In genomic region chr22:42500836-42501179, GRCh38 we compare ENCODE assay signal across 2 cellular contexts.
A peak's percentile ranks its signal among the peaks of the same experiment; 100 is the strongest.
TF ChIP-seq lines count a peak whose summit lies in the region.

No MANE protein-coding gene starts in this region.

TF ChIP-seq in A549, 52 proteins besides CTCF, POLR2A, EP300 and RAD21:
- TF ChIP-seq CHD4 (IDR thresholded peaks at IDR 0.05; ENCODE audit: borderline replicate concordance) (no peak), ZFP36 (IDR thresholded peaks at IDR 0.05; ENCODE audit: borderline replicate concordance, partially characterized antibody) (no peak), TP53 (CRISPR knock-in tag; IDR thresholded peaks at IDR 0.05) (no peak), HMGXB4 (CRISPR knock-in tag; IDR thresholded peaks at IDR 0.05; ENCODE audit: borderline replicate concordance) (no peak), FOXS1 (CRISPR knock-in tag; IDR thresholded peaks at IDR 0.05) (no peak), HOXB13 (CRISPR knock-in tag; IDR thresholded peaks at IDR 0.05; ENCODE audit: low read depth) (no peak), POLR2AphosphoS2 (conservative IDR thresholded peaks at IDR 0.05; ENCODE audit: low read length) (no peak), E2F6 (IDR thresholded peaks at IDR 0.05; ENCODE audit: borderline replicate concordance, low read depth) (no peak), NFE2L2 (conservative IDR thresholded peaks at IDR 0.05; ENCODE audit: low read length) (no peak), CBX2 (IDR thresholded peaks at IDR 0.05; ENCODE audit: borderline replicate concordance, low read depth) (no peak), ATOH8 (CRISPR knock-in tag; IDR thresholded peaks at IDR 0.05; ENCODE audit: low read depth) (no peak), BCL3 (IDR thresholded peaks at IDR 0.05) (no peak), RCOR1 (IDR thresholded peaks at IDR 0.05; ENCODE audit: low read depth, low read length) (no peak), HES2 (IDR thresholded peaks at IDR 0.05) (no peak), RNF2 (IDR thresholded peaks at IDR 0.05; ENCODE audit: borderline replicate concordance, low read depth) (no peak), HOXA7 (CRISPR knock-in tag; IDR thresholded peaks at IDR 0.05) (no peak)

TF ChIP-seq in H1, 55 proteins besides CTCF, POLR2A, EP300 and RAD21:
- TF ChIP-seq E2F6 (IDR thresholded peaks at IDR 0.05) (0 out of 2 replicates have a peak, but pooled peaks have one; percentile 10), KDM1A (IDR thresholded peaks at IDR 0.05; ENCODE audit: borderline replicate concordance, low read length) (no peak), KDM4A (IDR thresholded peaks at IDR 0.05; ENCODE audit: low read depth, low read length, severe bottlenecking) (peak; percentile 50)
